23 cellular contexts compared by ENCODE assay signal in the genomic region with DNA sequence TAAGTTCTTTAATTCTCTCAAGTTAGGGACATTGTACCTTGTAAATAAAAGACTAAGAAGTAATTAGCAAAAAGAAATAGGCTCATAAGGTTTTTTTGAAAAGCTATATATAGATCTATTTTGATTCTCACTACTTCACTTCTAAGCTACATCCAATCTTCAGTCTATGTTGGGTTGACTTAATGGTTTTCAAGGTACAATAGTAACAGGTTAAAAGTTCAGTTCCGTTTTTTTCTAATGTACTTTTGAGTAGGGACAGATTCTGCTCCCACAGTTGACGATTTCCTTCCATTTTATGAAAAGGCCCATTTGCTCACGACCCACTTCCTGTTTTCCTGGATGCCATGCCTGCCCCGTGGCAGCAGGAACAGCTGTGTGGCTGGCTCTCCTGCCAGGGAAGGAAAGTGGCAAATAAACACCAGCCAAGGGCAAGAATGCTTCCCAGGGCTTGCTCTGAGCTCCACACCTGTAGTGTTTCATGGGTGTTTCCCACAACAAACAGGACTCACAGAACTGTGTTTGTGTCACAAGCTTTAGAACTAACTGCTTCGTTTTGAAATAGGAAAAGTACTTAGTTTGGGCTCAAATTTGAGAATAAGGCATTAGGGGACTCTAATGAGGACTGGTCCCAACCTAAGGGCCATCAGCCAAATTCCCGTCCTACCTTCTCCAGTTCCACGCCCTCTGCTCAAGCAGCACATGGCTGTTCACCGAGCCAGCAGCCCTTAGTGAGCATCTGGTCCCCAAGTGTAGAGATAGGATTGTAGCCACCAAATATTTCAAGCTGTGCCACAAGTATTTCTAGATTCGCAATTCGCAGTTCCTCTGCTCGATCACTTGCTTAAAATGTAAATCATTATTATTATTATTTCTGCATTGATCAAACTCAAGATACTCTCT.
DNase-seq lines count a peak whose midpoint lies in the region; ATAC-seq and TF ChIP-seq lines count a peak whose summit lies in the region.
"Had no signal": no experiment of that assay in that cellular context is flagged by ENCODE, and none has a peak within 500 bp of the region (broad histone marks: within the 10 kb centered on the region; RNA-seq: fewer than 3 reads in every experiment).

No MANE protein-coding gene starts in this region.

- H3K9me3 ChIP-seq in MG63 (no peaks in the 10 kb centered on the region), osteoblast (ENCODE audit: low read depth, low read length) (no peaks in the 10 kb centered on the region), gastroesophageal sphincter (no peaks in the 10 kb centered on the region)
- H3K9me3 ChIP-seq: prostate gland had no signal

- TF ChIP-seq CTCF in dorsolateral prefrontal cortex (IDR thresholded peaks at IDR 0.05 in 54 of 56, conservative IDR thresholded peaks at IDR 0.05 in 2 of 56; ENCODE audit: low read depth in 1 of 56, partially characterized antibody in 56 of 56) (no peak), osteoblast (IDR thresholded peaks at IDR 0.05; ENCODE audit: extremely low read depth, low read depth, low read length) (no peak), gastroesophageal sphincter (IDR thresholded peaks at IDR 0.05) (no peak)

- H4K20me1 ChIP-seq in osteoblast (ENCODE audit: insufficient read depth, low read length), result no peaks in the 10 kb centered on the region

- H3K79me2 ChIP-seq in osteoblast (ENCODE audit: insufficient read depth, low read length), result no peaks in the 10 kb centered on the region

- peak overlapping the region in 34 of 59 donors; percentile 0 to 69 (median 38) for H3K27ac ChIP-seq in dorsolateral prefrontal cortex
- no peak overlapping the region for H3K27ac ChIP-seq in osteoblast (ENCODE audit: low read depth, low read length)
- H3K27ac ChIP-seq in gastroesophageal sphincter, result peak overlapping the region in 2 of 4 donors; percentile 32 to 51
- H3K27ac ChIP-seq: cardiac muscle cell, foreskin keratinocyte, HL-60, KMS-11, prostate gland, WERI-Rb-1 had no signal

- TF ChIP-seq EP300 in gastroesophageal sphincter (IDR thresholded peaks at IDR 0.05), result no peak

- intact Hi-C loops in dorsolateral prefrontal cortex (cut with DNase I), result loop anchor here in 1 of 2 donors (10.0 kb wide), 1 partner anchor 49 kb away; no protein-coding TSS in a partner anchor

- DNase-seq in DMS53 (lab: John Stamatoyannopoulos, UW), result peak; percentile 44
- no peak for DNase-seq in DMS53 treated with DMSO at 0.1 percent for 48 hours (lab: John Stamatoyannopoulos, UW; ENCODE audit: unreplicated experiment)
- peak; percentile 6 for DNase-seq in MG63
- DNase-seq in dorsolateral prefrontal cortex, result no peak
- DNase-seq in osteoblast (ENCODE audit: insufficient read length, low spot score, missing footprints), result no peak
- no peak for DNase-seq in NCI-H345 (lab: John Stamatoyannopoulos, UW)
- DNase-seq in NCI-H1436 treated with DMSO at 0.1 percent for 48 hours (lab: John Stamatoyannopoulos, UW), result no peak
- DNase-seq: 8988T; activated CD8-positive, alpha-beta memory T cell treated with anti-CD3 and anti-CD28 coated beads for 24 hours; activated naive CD8-positive, alpha-beta T cell treated with anti-CD3 and anti-CD28 coated beads, Interleukin-2, amount 50 U/mL, for 24 hours; foreskin keratinocyte; mammary epithelial cell; naive thymus-derived CD8-positive, alpha-beta T cell; NCI-H187; stimulated activated naive CD4-positive, alpha-beta T cell; SW 1271; WERI-Rb-1 had no signal

- ATAC-seq in gastroesophageal sphincter, result no peak
- ATAC-seq: activated naive CD8-positive, alpha-beta T cell treated with anti-CD3 and anti-CD28 coated beads, Interleukin-2, amount 50 U/mL, for 24 hours; foreskin keratinocyte; naive thymus-derived CD8-positive, alpha-beta T cell; Panc1 had no signal

- H3K4me2 ChIP-seq in osteoblast (ENCODE audit: insufficient read depth, low read length), result no peak overlapping the region
- H3K4me2 ChIP-seq: KMS-11 had no signal

- H3K4me3 ChIP-seq in MG63 (no peak overlapping the region), dorsolateral prefrontal cortex (no peak overlapping the region), osteoblast (ENCODE audit: insufficient read depth, low read length) (no peak overlapping the region), gastroesophageal sphincter (no peak overlapping the region)
- H3K4me3 ChIP-seq: cardiac muscle cell, prostate gland had no signal

- H2AFZ ChIP-seq in osteoblast (ENCODE audit: low read length), result peak overlapping the region; percentile 63

- no peak for TF ChIP-seq POLR2A in gastroesophageal sphincter (IDR thresholded peaks at IDR 0.05)

- H3K27me3 ChIP-seq in MG63 (no peaks in the 10 kb centered on the region), dorsolateral prefrontal cortex (no peaks in the 10 kb centered on the region), osteoblast (ENCODE audit: insufficient read depth, low read length) (peaks cover 9% of the 10 kb centered on the region), gastroesophageal sphincter (no peaks in the 10 kb centered on the region)
- H3K27me3 ChIP-seq: cardiac muscle cell had no signal

- peaks cover 3% of the 10 kb centered on the region for H3K4me1 ChIP-seq in osteoblast (ENCODE audit: insufficient read depth, low read length)
- H3K4me1 ChIP-seq in gastroesophageal sphincter, result peaks cover 0 to 21% (median under 1%) of the 10 kb centered on the region in 3 donors
- H3K4me1 ChIP-seq: foreskin keratinocyte, prostate gland had no signal

- 79 to 80% methylated on average over 7 to 8 of the region's 11 CpGs for WGBS in gastroesophageal sphincter (ENCODE audit: low coverage in 1 of 2), 2 donors

- H3K36me3 ChIP-seq in MG63, result no peaks in the 10 kb centered on the region
- no peaks in the 10 kb centered on the region for H3K36me3 ChIP-seq in osteoblast (ENCODE audit: insufficient read depth, low read length)
- H3K36me3 ChIP-seq in gastroesophageal sphincter, result no peaks in the 10 kb centered on the region
- H3K36me3 ChIP-seq: cardiac muscle cell, prostate gland had no signal

Comparison
In these comparisons a context has a peak if more than half of its experiments do, and no peak if none do; other contexts are left out.
1. DNase-seq: peak in DMS53 (single experiment) and MG63 (single experiment); none in DMS53 treated with DMSO at 0.1 percent for 48 hours (single experiment), dorsolateral prefrontal cortex (0 of 10), osteoblast (single experiment), NCI-H345 (single experiment) and NCI-H1436 treated with DMSO at 0.1 percent for 48 hours (single experiment).